Comparison of ENCODE assay signal across 10 cellular contexts in the genomic region with DNA sequence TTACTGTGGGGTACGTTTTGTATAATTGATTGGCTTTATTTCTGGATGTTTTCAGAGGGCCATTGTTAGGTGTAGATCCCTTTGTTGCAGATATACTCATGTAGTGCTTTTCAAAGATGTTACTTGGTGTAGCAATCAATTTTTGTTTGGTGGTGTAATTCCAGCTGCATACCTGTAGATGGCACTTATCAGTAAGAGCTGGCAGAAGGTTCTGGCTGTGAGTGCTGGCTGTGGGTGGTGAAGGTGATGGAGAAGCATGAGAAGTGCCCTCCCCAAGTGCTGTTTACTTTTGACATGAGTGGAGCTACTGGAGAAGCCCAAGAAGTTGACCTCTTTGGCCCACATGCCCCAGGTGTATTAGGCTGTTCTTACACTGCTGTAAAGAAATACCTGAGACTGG.
DNase-seq lines count a peak whose midpoint lies in the region; ATAC-seq and TF ChIP-seq lines count a peak whose summit lies in the region.
"Had no signal": no experiment of that assay in that cellular context is flagged by ENCODE, and none has a peak within 500 bp of the region (broad histone marks: within the 10 kb centered on the region; RNA-seq: fewer than 3 reads in every experiment).

No MANE protein-coding gene starts in this region.

- H3K27ac Mint-ChIP-seq in activated CD4-positive, alpha-beta T cell treated with anti-CD3 and anti-CD28 coated beads, Interleukin-2, amount 10 ng/mL, durations not matched to agents 7 days and 5 days, result no peak overlapping the region
- no peak overlapping the region for H3K27ac Mint-ChIP-seq in stimulated activated memory B cell treated with anti-CD40 and anti-IgM and Interleukin-4, amounts not matched to agents 10 μg/mL and 1 μg/mL and 100 μg/mL, for 72 hours
- H3K27ac Mint-ChIP-seq: activated T-cell treated with anti-CD3 and anti-CD28 coated beads, Interleukin-2, amount 50 U/mL, for 72 hours had no signal

- 32 to 60% (median 58%) methylated on average over 1 of the region's 1 CpG for WGBS in psoas muscle, 3 donors

- H3K4me1 Mint-ChIP-seq in activated CD4-positive, alpha-beta T cell treated with anti-CD3 and anti-CD28 coated beads, Interleukin-2, amount 10 ng/mL, durations not matched to agents 7 days and 5 days, result no peaks in the 10 kb centered on the region
- H3K4me1 Mint-ChIP-seq in stimulated activated memory B cell treated with anti-CD40 and anti-IgM and Interleukin-4, amounts not matched to agents 10 μg/mL and 1 μg/mL and 100 μg/mL, for 72 hours, result no peaks in the 10 kb centered on the region

- POLR2A ChIA-PET in activated CD4-positive, alpha-beta T cell treated with anti-CD3 and anti-CD28 coated beads, Interleukin-2, amount 10 ng/mL, durations not matched to agents 7 days and 5 days (lab: Charles Lee), result no interaction called here
- POLR2A ChIA-PET in OCI-LY7 (lab: Charles Lee), result interaction anchor here (0.6 to 1.1 kb wide), 2 partner anchors 51 to 470 kb away, joined by 3 read pairs; no protein-coding TSS in a partner anchor

- CTCF ChIA-PET in activated CD4-positive, alpha-beta T cell treated with anti-CD3 and anti-CD28 coated beads, Interleukin-2, amount 10 ng/mL, durations not matched to agents 7 days and 5 days (lab: Charles Lee), result no interaction called here
- CTCF ChIA-PET in OCI-LY7 (lab: Charles Lee; ENCODE audit: unreplicated experiment), result no interaction called here

- H3K9me3 ChIP-seq in OCI-LY7 (ENCODE audit: low read length), result no peaks in the 10 kb centered on the region
- H3K9me3 ChIP-seq in psoas muscle, result peaks cover 10% of the 10 kb centered on the region

- H3K9me3 Mint-ChIP-seq in activated CD4-positive, alpha-beta T cell treated with anti-CD3 and anti-CD28 coated beads, Interleukin-2, amount 10 ng/mL, durations not matched to agents 7 days and 5 days, result no peaks in the 10 kb centered on the region
- peaks cover 19% of the 10 kb centered on the region for H3K9me3 Mint-ChIP-seq in stimulated activated memory B cell treated with anti-CD40 and anti-IgM and Interleukin-4, amounts not matched to agents 10 μg/mL and 1 μg/mL and 100 μg/mL, for 72 hours

- H3K4me1 ChIP-seq in OCI-LY7 (ENCODE audit: insufficient read depth, low read length, poor library complexity, severe bottlenecking) (no peaks in the 10 kb centered on the region), psoas muscle (no peaks in the 10 kb centered on the region)
- H3K4me1 ChIP-seq: parathyroid adenoma had no signal

- intact Hi-C loops in OCI-LY7 (cut with micrococcal nuclease; ENCODE audit: unreplicated experiment) (loop anchor here (5.0 kb wide), 1 partner anchor 304 kb away; no protein-coding TSS in a partner anchor), psoas muscle (cut with DNase I) (no loop called here)

- H3K4me3 Mint-ChIP-seq in activated CD4-positive, alpha-beta T cell treated with anti-CD3 and anti-CD28 coated beads, Interleukin-2, amount 10 ng/mL, durations not matched to agents 7 days and 5 days, result no peak overlapping the region
- H3K4me3 Mint-ChIP-seq in stimulated activated memory B cell treated with anti-CD40 and anti-IgM and Interleukin-4, amounts not matched to agents 10 μg/mL and 1 μg/mL and 100 μg/mL, for 72 hours, result no peak overlapping the region
- H3K4me3 Mint-ChIP-seq: activated T-cell treated with anti-CD3 and anti-CD28 coated beads, Interleukin-2, amount 50 U/mL, for 72 hours had no signal

- H3K27me3 Mint-ChIP-seq in activated CD4-positive, alpha-beta T cell treated with anti-CD3 and anti-CD28 coated beads, Interleukin-2, amount 10 ng/mL, durations not matched to agents 7 days and 5 days, result no peaks in the 10 kb centered on the region
- peaks cover 9% of the 10 kb centered on the region for H3K27me3 Mint-ChIP-seq in stimulated activated memory B cell treated with anti-CD40 and anti-IgM and Interleukin-4, amounts not matched to agents 10 μg/mL and 1 μg/mL and 100 μg/mL, for 72 hours

- no peaks in the 10 kb centered on the region for H3K36me3 ChIP-seq in OCI-LY7 (ENCODE audit: insufficient read depth, low read length)
- H3K36me3 ChIP-seq in psoas muscle (ENCODE audit: insufficient read depth in 1 of 2, low read depth in 1 of 2), result no peaks in the 10 kb centered on the region

- H3K4me2 ChIP-seq in OCI-LY7 (ENCODE audit: low read length), result no peak overlapping the region

- no TSS peak for BruUV-seq in OCI-LY7 (replicated peaks; lab: Mats Ljungman, UMichigan)

- no peaks in the 10 kb centered on the region for H3K36me3 Mint-ChIP-seq in activated CD4-positive, alpha-beta T cell treated with anti-CD3 and anti-CD28 coated beads, Interleukin-2, amount 10 ng/mL, durations not matched to agents 7 days and 5 days (ENCODE audit: low read depth)
- H3K36me3 Mint-ChIP-seq in stimulated activated memory B cell treated with anti-CD40 and anti-IgM and Interleukin-4, amounts not matched to agents 10 μg/mL and 1 μg/mL and 100 μg/mL, for 72 hours, result no peaks in the 10 kb centered on the region

- no peaks in the 10 kb centered on the region for H3K9me2 ChIP-seq in OCI-LY7 (ENCODE audit: insufficient read depth, low read length)

- no peaks in the 10 kb centered on the region for H3K79me2 ChIP-seq in OCI-LY7 (ENCODE audit: insufficient read depth, low read depth, low read length)
- H3K79me2 ChIP-seq: parathyroid adenoma had no signal

- no peaks in the 10 kb centered on the region for H4K20me1 ChIP-seq in OCI-LY7 (ENCODE audit: insufficient read depth, low read length)

- no peak overlapping the region for H3K4me3 ChIP-seq in OCI-LY7 (ENCODE audit: low read depth, low read length, poor library complexity, severe bottlenecking)
- no peak overlapping the region for H3K4me3 ChIP-seq in psoas muscle

- ATAC-seq in HG02610 (IDR thresholded peaks at IDR 0.05; ENCODE audit: unreplicated experiment), result peak; percentile 69
- no peak for ATAC-seq in stimulated activated memory B cell treated with anti-CD40 and anti-IgM and Interleukin-4, amounts not matched to agents 10 μg/mL and 1 μg/mL and 100 μg/mL, for 72 hours
- no peak for ATAC-seq in psoas muscle
- ATAC-seq: activated T-cell treated with anti-CD3 and anti-CD28 coated beads, Interleukin-2, amount 50 U/mL, for 72 hours had no signal

- DNase-seq in activated CD4-positive, alpha-beta T cell treated with anti-CD3 and anti-CD28 coated beads, Interleukin-2, amount 10 ng/mL, durations not matched to agents 7 days and 5 days, result peak; percentile 18
- no peak for DNase-seq in activated CD4-positive, alpha-beta T cell treated with anti-CD3 and anti-CD28 coated beads for 1 hour
- peak; percentile 44 for DNase-seq in OCI-LY7 (ENCODE audit: low spot score)
- DNase-seq in islet precursor cell, result peak; percentile 60
- DNase-seq in NCI-H1436 (lab: John Stamatoyannopoulos, UW), result no peak
- DNase-seq in psoas muscle, result no peak

- no peak overlapping the region for H2AFZ ChIP-seq in OCI-LY7 (ENCODE audit: low read length)
- H2AFZ ChIP-seq: parathyroid adenoma had no signal

- H3K27me3 ChIP-seq in psoas muscle (ENCODE audit: insufficient read depth in 3 of 3, low read length in 2 of 3), result no peaks in the 10 kb centered on the region

- TF ChIP-seq CTCF in OCI-LY7 (conservative IDR thresholded peaks at IDR 0.05; ENCODE audit: low read length), result peak; percentile 78
- no peak for TF ChIP-seq CTCF in psoas muscle (IDR thresholded peaks at IDR 0.05)

- H3K27ac ChIP-seq in OCI-LY7 (ENCODE audit: low read depth, low read length, poor library complexity, severe bottlenecking) (no peak overlapping the region), psoas muscle (no peak overlapping the region)
- H3K27ac ChIP-seq: parathyroid adenoma had no signal

Comparison
In these comparisons a context has a peak if more than half of its experiments do, and no peak if none do; other contexts are left out.
1. DNase-seq: peak in activated CD4-positive, alpha-beta T cell treated with anti-CD3 and anti-CD28 coated beads, Interleukin-2, amount 10 ng/mL, durations not matched to agents 7 days and 5 days (single experiment), OCI-LY7 (single experiment) and islet precursor cell (single experiment); none in activated CD4-positive, alpha-beta T cell treated with anti-CD3 and anti-CD28 coated beads for 1 hour (single experiment), NCI-H1436 (single experiment) and psoas muscle (0 of 2).